12 cellular contexts compared by ENCODE assay signal in genomic region chr2:164014068-164014577, GRCh38.
DNase-seq lines count a peak whose midpoint lies in the region; ATAC-seq and TF ChIP-seq lines count a peak whose summit lies in the region.
"Had no signal": no experiment of that assay in that cellular context is flagged by ENCODE, and none has a peak within 500 bp of the region (broad histone marks: within the 10 kb centered on the region; RNA-seq: fewer than 3 reads in every experiment).

No MANE protein-coding gene starts in this region.

- CTCF ChIA-PET in WTC11 (lab: Charles Lee), result interaction anchor here (1.0 kb wide), 1 partner anchor 47 kb away, joined by 3 read pairs; no protein-coding TSS in a partner anchor

- no peak overlapping the region for H3K23ac ChIP-seq in mesendoderm (ENCODE audit: low read length)

- H3K9ac ChIP-seq in mesendoderm (ENCODE audit: low read length), result no peak overlapping the region

- H3K4me1 ChIP-seq in heart left ventricle (peaks cover 0 to 3% (median 0%) of the 10 kb centered on the region in 12 donors), mesendoderm (ENCODE audit: control insufficient read depth, low read depth, low read length) (peaks cover 2% of the 10 kb centered on the region)

- H3K18ac ChIP-seq in mesendoderm (ENCODE audit: low read length), result no peak overlapping the region

- H3K79me1 ChIP-seq in mesendoderm (ENCODE audit: low read length), result no peaks in the 10 kb centered on the region

- TF ChIP-seq CTCF in WTC11 (IDR thresholded peaks at IDR 0.05) (no peak), heart left ventricle (IDR thresholded peaks at IDR 0.05) (no peak), osteocyte (IDR thresholded peaks at IDR 0.05) (no peak)

- no peaks in the 10 kb centered on the region for H3K27me3 Mint-ChIP-seq in WTC11 (ENCODE audit: low read depth)
- H3K27me3 Mint-ChIP-seq in osteocyte (ENCODE audit: unreplicated experiment), result no peaks in the 10 kb centered on the region
- H3K27me3 Mint-ChIP-seq: activated naive CD4-positive, alpha-beta T cell treated with anti-CD3 and anti-CD28 coated beads, Interleukin-2, amount 10 ng/mL, durations not matched to agents 7 days and 5 days; CD4-positive, CD25-positive, alpha-beta regulatory T cell had no signal

- ATAC-seq in WTC11 (peak; percentile 72), heart left ventricle (peak; percentile 73 to 86 (median 80)), HG03175 (IDR thresholded peaks at IDR 0.05; ENCODE audit: unreplicated experiment) (no peak)
- ATAC-seq: PC-3 had no signal

- no peak overlapping the region for H2BK15ac ChIP-seq in mesendoderm (replicated peaks; ENCODE audit: low read depth)

- H3K9me3 Mint-ChIP-seq in WTC11, result no peaks in the 10 kb centered on the region
- no peaks in the 10 kb centered on the region for H3K9me3 Mint-ChIP-seq in osteocyte (ENCODE audit: unreplicated experiment)
- H3K9me3 Mint-ChIP-seq: activated naive CD4-positive, alpha-beta T cell treated with anti-CD3 and anti-CD28 coated beads, Interleukin-2, amount 10 ng/mL, durations not matched to agents 7 days and 5 days had no signal

- 70 to 76% (median 73%) methylated on average over 8 of the region's 8 CpGs for WGBS in heart left ventricle, 4 donors
- no CpG with 5 or more reads among the region's 8 CpGs for WGBS in mesendoderm (ENCODE audit: extremely low coverage, insufficient coverage, low lambda C conversion rate)

- H3K4me3 ChIP-seq in heart left ventricle (peak overlapping the region in 4 of 12 donors; percentile 4 to 12 (median 6)), mesendoderm (ENCODE audit: low read length) (no peak overlapping the region)

- peaks cover 10% of the 10 kb centered on the region for H3K4me1 Mint-ChIP-seq in WTC11
- H3K4me1 Mint-ChIP-seq in osteocyte (ENCODE audit: unreplicated experiment), result peaks cover 13% of the 10 kb centered on the region
- H3K4me1 Mint-ChIP-seq: activated naive CD4-positive, alpha-beta T cell treated with anti-CD3 and anti-CD28 coated beads, Interleukin-2, amount 10 ng/mL, durations not matched to agents 7 days and 5 days; CD4-positive, CD25-positive, alpha-beta regulatory T cell had no signal

- no peak for TF ChIP-seq POLR2A in heart left ventricle (IDR thresholded peaks at IDR 0.05)

- H3K4me3 Mint-ChIP-seq in WTC11 (no peak overlapping the region), osteocyte (ENCODE audit: unreplicated experiment) (no peak overlapping the region)
- H3K4me3 Mint-ChIP-seq: activated naive CD4-positive, alpha-beta T cell treated with anti-CD3 and anti-CD28 coated beads, Interleukin-2, amount 10 ng/mL, durations not matched to agents 7 days and 5 days; CD4-positive, CD25-positive, alpha-beta regulatory T cell had no signal

- peak; percentile 71 for DNase-seq in COR-L47 (lab: John Stamatoyannopoulos, UW)
- no peak for DNase-seq in WTC11 (ENCODE audit: low spot score)
- peak in 3 of 5 donors; percentile 26 to 34 (median 26) for DNase-seq in heart left ventricle
- no peak for DNase-seq in osteocyte (ENCODE audit: extremely low spot score, unreplicated experiment)
- DNase-seq in activated CD4-positive, alpha-beta T cell treated with anti-CD3 and anti-CD28 coated beads, Interleukin-2, amount 50 U/mL, for 1 hour, result no peak
- DNase-seq in DMS53 (lab: John Stamatoyannopoulos, UW), result no peak
- no peak for DNase-seq in mesendoderm
- DNase-seq: activated naive CD4-positive, alpha-beta T cell treated with anti-CD3 and anti-CD28 coated beads, Interleukin-2, amount 10 ng/mL, durations not matched to agents 7 days and 5 days; CD4-positive, CD25-positive, alpha-beta regulatory T cell; NCI-H1048; PC-3 had no signal

- no peaks in the 10 kb centered on the region for H3K27me3 ChIP-seq in heart left ventricle
- no peaks in the 10 kb centered on the region for H3K27me3 ChIP-seq in mesendoderm (ENCODE audit: insufficient read depth, low read length, poor library complexity)

- no peak overlapping the region for H3K4ac ChIP-seq in mesendoderm (ENCODE audit: low read depth, low read length)

- H3K36me3 ChIP-seq in heart left ventricle, result no peaks in the 10 kb centered on the region
- no peaks in the 10 kb centered on the region for H3K36me3 ChIP-seq in mesendoderm (ENCODE audit: control insufficient read depth, insufficient read depth, low read length)

- no peaks in the 10 kb centered on the region for H3K9me3 ChIP-seq in heart left ventricle

- no peak overlapping the region for H3K56ac ChIP-seq in mesendoderm (ENCODE audit: low read length)

- no peak overlapping the region for H2BK5ac ChIP-seq in mesendoderm (ENCODE audit: low read length)

- H3K27ac ChIP-seq in heart left ventricle (peak overlapping the region in 6 of 12 donors; percentile 6 to 51 (median 25)), mesendoderm (ENCODE audit: low read depth, low read length) (no peak overlapping the region)

- intact Hi-C loops in heart left ventricle (cut with DNase I), result no loop called here

- no peak overlapping the region for H3K4me2 ChIP-seq in mesendoderm (ENCODE audit: low read length)

- POLR2A ChIA-PET in WTC11 (lab: Charles Lee), result no interaction called here

- H2BK120ac ChIP-seq in mesendoderm (ENCODE audit: low read depth, low read length), result no peak overlapping the region

- H4K5ac ChIP-seq in mesendoderm (ENCODE audit: low read length), result no peak overlapping the region

- no peaks in the 10 kb centered on the region for H3K79me2 ChIP-seq in mesendoderm (ENCODE audit: control insufficient read depth, insufficient read depth, low read length)

- H4K8ac ChIP-seq in mesendoderm (ENCODE audit: low read depth, low read length), result no peak overlapping the region

- no peak overlapping the region; the same call in 1 of the 2 replicates for H3K27ac Mint-ChIP-seq in WTC11
- H3K27ac Mint-ChIP-seq in osteocyte (ENCODE audit: unreplicated experiment), result peak overlapping the region; percentile 63
- H3K27ac Mint-ChIP-seq: activated naive CD4-positive, alpha-beta T cell treated with anti-CD3 and anti-CD28 coated beads, Interleukin-2, amount 10 ng/mL, durations not matched to agents 7 days and 5 days; CD4-positive, CD25-positive, alpha-beta regulatory T cell had no signal

- H2AK5ac ChIP-seq in mesendoderm (ENCODE audit: low read length), result no peak overlapping the region

- no peaks in the 10 kb centered on the region for H3K36me3 Mint-ChIP-seq in WTC11
- H3K36me3 Mint-ChIP-seq in osteocyte (ENCODE audit: unreplicated experiment), result no peaks in the 10 kb centered on the region
- H3K36me3 Mint-ChIP-seq: activated naive CD4-positive, alpha-beta T cell treated with anti-CD3 and anti-CD28 coated beads, Interleukin-2, amount 10 ng/mL, durations not matched to agents 7 days and 5 days; CD4-positive, CD25-positive, alpha-beta regulatory T cell had no signal

TF ChIP-seq in WTC11, 78 proteins besides CTCF, POLR2A, EP300 and RAD21 (continues in another document):
- no peak for TF ChIP-seq ESRRA (CRISPR knock-in tag; IDR thresholded peaks at IDR 0.05; ENCODE audit: borderline replicate concordance)
- TF ChIP-seq ZNF425 (CRISPR knock-in tag; conservative IDR thresholded peaks at IDR 0.05), result no peak
- TF ChIP-seq TCF7 (CRISPR knock-in tag; IDR thresholded peaks at IDR 0.05; ENCODE audit: low read depth), result no peak
- TF ChIP-seq ZNF532 (CRISPR knock-in tag; IDR thresholded peaks at IDR 0.05; ENCODE audit: borderline replicate concordance), result no peak
- no peak for TF ChIP-seq SP1 (CRISPR knock-in tag; conservative IDR thresholded peaks at IDR 0.05)
- no peak for TF ChIP-seq CBFB (CRISPR knock-in tag; IDR thresholded peaks at IDR 0.05; ENCODE audit: low read depth)

Comparison
In these comparisons a context has a peak if more than half of its experiments do, and no peak if none do; other contexts are left out.
1. DNase-seq: peak in COR-L47 (single experiment) and heart left ventricle (3 of 5); none in WTC11 (single experiment), osteocyte (single experiment), activated CD4-positive, alpha-beta T cell treated with anti-CD3 and anti-CD28 coated beads, Interleukin-2, amount 50 U/mL, for 1 hour (single experiment), DMS53 (single experiment) and mesendoderm (single experiment).